Comparison of ENCODE assay signal across 1 cellular context in the genomic region with DNA sequence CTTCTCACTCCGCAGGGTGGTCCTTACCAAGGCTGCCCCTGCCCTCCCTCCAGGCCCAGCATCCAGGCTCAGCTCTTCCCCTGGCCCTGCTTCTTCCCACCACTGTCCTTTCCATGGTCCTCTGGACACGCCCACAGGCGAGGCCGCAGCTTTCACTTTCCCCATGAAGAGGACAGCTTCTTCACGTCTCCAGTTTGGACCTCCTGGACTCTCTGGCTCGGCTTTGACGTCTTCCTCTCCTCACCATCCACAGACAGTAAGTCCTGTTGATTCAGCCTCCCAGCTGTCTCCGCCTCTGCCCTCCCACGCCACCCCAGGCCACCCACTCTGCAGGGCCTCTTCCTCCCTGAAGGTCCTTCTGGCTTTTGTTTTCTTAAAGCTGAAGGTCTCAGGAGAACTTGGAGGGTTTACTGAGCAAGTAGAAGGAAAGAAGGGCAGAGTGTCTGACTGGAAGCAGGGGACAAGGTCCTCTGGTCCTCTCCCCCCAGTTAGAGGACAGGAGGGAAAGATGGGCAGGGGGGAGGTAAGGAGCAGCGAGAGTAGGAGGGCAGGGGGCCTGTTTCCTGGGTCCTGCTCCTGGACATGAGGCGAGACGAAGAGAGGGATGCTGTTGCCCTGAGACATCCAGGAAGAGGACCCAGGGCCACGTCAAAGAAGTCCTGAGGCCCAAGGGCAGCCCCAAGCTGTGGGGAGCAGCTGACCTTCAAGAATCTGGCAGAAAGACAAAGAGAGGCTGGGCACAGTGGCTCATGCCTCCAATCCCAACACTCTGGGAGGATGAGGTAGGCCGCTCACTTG.
TF ChIP-seq lines count a peak whose summit lies in the region.

No MANE protein-coding gene starts in this region.

TF ChIP-seq in SK-N-SH treated with all-trans-retinoic acid at 6 μM for 48 hours, 23 proteins besides CTCF, POLR2A, EP300 and RAD21 (continued from another document):
- TF ChIP-seq, protein P1, sequence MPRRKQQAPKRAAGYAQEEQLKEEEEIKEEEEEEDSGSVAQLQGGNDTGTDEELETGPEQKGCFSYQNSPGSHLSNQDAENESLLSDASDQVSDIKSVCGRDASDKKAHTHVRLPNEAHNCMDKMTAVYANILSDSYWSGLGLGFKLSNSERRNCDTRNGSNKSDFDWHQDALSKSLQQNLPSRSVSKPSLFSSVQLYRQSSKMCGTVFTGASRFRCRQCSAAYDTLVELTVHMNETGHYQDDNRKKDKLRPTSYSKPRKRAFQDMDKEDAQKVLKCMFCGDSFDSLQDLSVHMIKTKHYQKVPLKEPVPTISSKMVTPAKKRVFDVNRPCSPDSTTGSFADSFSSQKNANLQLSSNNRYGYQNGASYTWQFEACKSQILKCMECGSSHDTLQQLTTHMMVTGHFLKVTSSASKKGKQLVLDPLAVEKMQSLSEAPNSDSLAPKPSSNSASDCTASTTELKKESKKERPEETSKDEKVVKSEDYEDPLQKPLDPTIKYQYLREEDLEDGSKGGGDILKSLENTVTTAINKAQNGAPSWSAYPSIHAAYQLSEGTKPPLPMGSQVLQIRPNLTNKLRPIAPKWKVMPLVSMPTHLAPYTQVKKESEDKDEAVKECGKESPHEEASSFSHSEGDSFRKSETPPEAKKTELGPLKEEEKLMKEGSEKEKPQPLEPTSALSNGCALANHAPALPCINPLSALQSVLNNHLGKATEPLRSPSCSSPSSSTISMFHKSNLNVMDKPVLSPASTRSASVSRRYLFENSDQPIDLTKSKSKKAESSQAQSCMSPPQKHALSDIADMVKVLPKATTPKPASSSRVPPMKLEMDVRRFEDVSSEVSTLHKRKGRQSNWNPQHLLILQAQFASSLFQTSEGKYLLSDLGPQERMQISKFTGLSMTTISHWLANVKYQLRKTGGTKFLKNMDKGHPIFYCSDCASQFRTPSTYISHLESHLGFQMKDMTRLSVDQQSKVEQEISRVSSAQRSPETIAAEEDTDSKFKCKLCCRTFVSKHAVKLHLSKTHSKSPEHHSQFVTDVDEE (CRISPR knock-in tag; IDR thresholded peaks at IDR 0.05): no peak
- TF ChIP-seq ZFP30 (CRISPR knock-in tag; IDR thresholded peaks at IDR 0.05) (no peak), ZNF70 (CRISPR knock-in tag; IDR thresholded peaks at IDR 0.05) (no peak), CSDC2 (CRISPR knock-in tag; IDR thresholded peaks at IDR 0.05) (no peak), BACH2 (CRISPR knock-in tag; IDR thresholded peaks at IDR 0.05; ENCODE audit: borderline replicate concordance) (no peak), GLIS3 (CRISPR knock-in tag; IDR thresholded peaks at IDR 0.05) (no peak), RARB (CRISPR knock-in tag; IDR thresholded peaks at IDR 0.05) (no peak)
- TF ChIP-seq, protein P2, sequence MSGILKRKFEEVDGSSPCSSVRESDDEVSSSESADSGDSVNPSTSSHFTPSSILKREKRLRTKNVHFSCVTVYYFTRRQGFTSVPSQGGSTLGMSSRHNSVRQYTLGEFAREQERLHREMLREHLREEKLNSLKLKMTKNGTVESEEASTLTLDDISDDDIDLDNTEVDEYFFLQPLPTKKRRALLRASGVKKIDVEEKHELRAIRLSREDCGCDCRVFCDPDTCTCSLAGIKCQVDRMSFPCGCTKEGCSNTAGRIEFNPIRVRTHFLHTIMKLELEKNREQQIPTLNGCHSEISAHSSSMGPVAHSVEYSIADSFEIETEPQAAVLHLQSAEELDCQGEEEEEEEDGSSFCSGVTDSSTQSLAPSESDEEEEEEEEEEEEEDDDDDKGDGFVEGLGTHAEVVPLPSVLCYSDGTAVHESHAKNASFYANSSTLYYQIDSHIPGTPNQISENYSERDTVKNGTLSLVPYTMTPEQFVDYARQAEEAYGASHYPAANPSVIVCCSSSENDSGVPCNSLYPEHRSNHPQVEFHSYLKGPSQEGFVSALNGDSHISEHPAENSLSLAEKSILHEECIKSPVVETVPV (CRISPR knock-in tag; IDR thresholded peaks at IDR 0.05): no peak
